Comparison of ENCODE assay signal across 2 cellular contexts in genomic region chr16:56780646-56781045, GRCh38.
TF ChIP-seq lines count a peak whose summit lies in the region.

No MANE protein-coding gene starts in this region.

TF ChIP-seq in K562, 482 proteins besides CTCF, POLR2A, EP300 and RAD21:
- TF ChIP-seq ESRRA (IDR thresholded peaks at IDR 0.05; ENCODE audit: borderline replicate concordance, low read depth) (peak; percentile 57; the same call in 1 of the 2 replicates), ZNF75A (CRISPR knock-in tag; IDR thresholded peaks at IDR 0.05) (no peak), TGIF2 (CRISPR knock-in tag; IDR thresholded peaks at IDR 0.05) (no peak), ZNF699 (CRISPR knock-in tag; IDR thresholded peaks at IDR 0.05; ENCODE audit: insufficient replicate concordance) (no peak), ZNF609 (CRISPR knock-in tag; IDR thresholded peaks at IDR 0.05; ENCODE audit: borderline replicate concordance) (no peak), ZBTB1 (CRISPR knock-in tag; IDR thresholded peaks at IDR 0.05; ENCODE audit: borderline replicate concordance, low read depth) (no peak), CEBPG (CRISPR knock-in tag; IDR thresholded peaks at IDR 0.05) (no peak), CEBPG (tag; conservative IDR thresholded peaks at IDR 0.05 in 1 of 2, IDR thresholded peaks at IDR 0.05 in 1 of 2) (0 out of 4 replicates have a peak, but pooled peaks of 1 of the 2 experiments have one; percentile 26)

TF ChIP-seq in neural cell, 6 proteins besides CTCF, POLR2A, EP300 and RAD21 (continued from another document):
- TF ChIP-seq MXI1 (conservative IDR thresholded peaks at IDR 0.05; ENCODE audit: poor library complexity, severe bottlenecking) = no peak
- no peak for TF ChIP-seq SMC3 (conservative IDR thresholded peaks at IDR 0.05; ENCODE audit: poor library complexity)
- TF ChIP-seq EZH2 (IDR thresholded peaks at IDR 0.05; ENCODE audit: borderline replicate concordance, insufficient read depth, low read length, poor library complexity, severe bottlenecking) = no peak
- TF ChIP-seq REST (IDR thresholded peaks at IDR 0.05; ENCODE audit: borderline replicate concordance) = no peak
- TF ChIP-seq POLR2AphosphoS5 (IDR thresholded peaks at IDR 0.05) = no peak
